8 cellular contexts compared by ENCODE assay signal in genomic region chr15:31338318-31338878, GRCh38. TPM values are rescaled to one million over a fixed set of nuclear protein-coding genes. Genes with fewer than 3 reads are reported as not detected.
A peak's percentile ranks its signal among the peaks of the same experiment; 100 is the strongest.
DNase-seq lines count a peak whose midpoint lies in the region; ATAC-seq and TF ChIP-seq lines count a peak whose summit lies in the region.

No MANE protein-coding gene starts in this region.

- no peaks in the 10 kb centered on the region for H3K4me1 ChIP-seq in endodermal cell (ENCODE audit: control insufficient read depth, insufficient read depth, low read length)

- H3K9me3 ChIP-seq in endodermal cell (ENCODE audit: control insufficient read depth, low read length) = no peaks in the 10 kb centered on the region

- H3K36me3 ChIP-seq in GM06990 (ENCODE audit: control insufficient read depth, insufficient read depth, low read length) (peaks cover 8% of the 10 kb centered on the region), endodermal cell (ENCODE audit: control insufficient read depth, insufficient read depth, low read length) (no peaks in the 10 kb centered on the region)

- peak overlapping the region; percentile 66 for H3K27ac Mint-ChIP-seq in endodermal cell
- H3K27ac Mint-ChIP-seq in progenitor cell of endocrine pancreas = peak overlapping the region; percentile 8

- H3K36me3 Mint-ChIP-seq in endodermal cell (ENCODE audit: low read depth) (no peaks in the 10 kb centered on the region), progenitor cell of endocrine pancreas (ENCODE audit: insufficient read depth) (no peaks in the 10 kb centered on the region)

- 90 to 92% methylated on average over 3 to 9 of the region's 9 CpGs for WGBS in endodermal cell (ENCODE audit: insufficient coverage in 1 of 2, insufficient read length in 1 of 2), 2 experiments

- no peaks in the 10 kb centered on the region for H3K27me3 ChIP-seq in GM06990 (replicated peaks; ENCODE audit: control insufficient read depth, insufficient read depth, low read length)
- H3K27me3 ChIP-seq in endodermal cell (ENCODE audit: control insufficient read depth, insufficient read depth, low read length, poor library complexity, severe bottlenecking) = no peaks in the 10 kb centered on the region

- ATAC-seq in GM21576 (IDR thresholded peaks at IDR 0.05; ENCODE audit: unreplicated experiment) = peak; percentile 35
- no peak for ATAC-seq in GM18519 (IDR thresholded peaks at IDR 0.05; ENCODE audit: low FRiP score, unreplicated experiment)

- DNase-seq in GM06990 (ENCODE audit: extremely low read depth, insufficient read length) (peak; percentile 68), NCI-H446 (lab: John Stamatoyannopoulos, UW) (peak; percentile 23 to 33), endodermal cell (no peak), progenitor cell of endocrine pancreas (ENCODE audit: low spot score, unreplicated experiment) (no peak), NCI-H128 (lab: John Stamatoyannopoulos, UW; ENCODE audit: unreplicated experiment) (no peak), NCI-H82 (lab: John Stamatoyannopoulos, UW) (no peak)

- peaks cover 9% of the 10 kb centered on the region for H3K4me1 Mint-ChIP-seq in endodermal cell
- H3K4me1 Mint-ChIP-seq in progenitor cell of endocrine pancreas (ENCODE audit: low read depth) = peaks cover 15% of the 10 kb centered on the region

- H3K27ac ChIP-seq in endodermal cell (ENCODE audit: low read depth, low read length) = no peak overlapping the region

- H3K4me3 ChIP-seq in GM06990 (replicated peaks; ENCODE audit: low read depth, low read length) = peak overlapping the region; percentile 10; the same call in 1 of the 2 replicates
- no peak overlapping the region for H3K4me3 ChIP-seq in endodermal cell (ENCODE audit: low read length)

- H3K9ac ChIP-seq in endodermal cell (ENCODE audit: extremely low read depth, low read length, poor library complexity, severe bottlenecking) = no peak overlapping the region

- TF ChIP-seq CTCF in GM06990 (IDR thresholded peaks at IDR 0.05; ENCODE audit: insufficient read depth, low read length, poor library complexity, severe bottlenecking) = no peak
- TF ChIP-seq CTCF in endodermal cell (conservative IDR thresholded peaks at IDR 0.05) = no peak
- no peak for TF ChIP-seq CTCF in progenitor cell of endocrine pancreas (IDR thresholded peaks at IDR 0.05; ENCODE audit: unreplicated experiment)

- no peak overlapping the region for H3K4me3 Mint-ChIP-seq in endodermal cell
- no peak overlapping the region for H3K4me3 Mint-ChIP-seq in progenitor cell of endocrine pancreas (ENCODE audit: low read depth)

- no peaks in the 10 kb centered on the region for H3K9me3 Mint-ChIP-seq in endodermal cell
- no peaks in the 10 kb centered on the region for H3K9me3 Mint-ChIP-seq in progenitor cell of endocrine pancreas (ENCODE audit: low read depth)

- H3K27me3 Mint-ChIP-seq in endodermal cell (ENCODE audit: insufficient read depth) (no peaks in the 10 kb centered on the region), progenitor cell of endocrine pancreas (no peaks in the 10 kb centered on the region)

RNA-seq across cellular contexts. Expression of gene KLF13, which starts 11.8 kb away (rescaled TPM):
- total RNA-seq in endodermal cell (10 to 100 TPM; 18.7 to 18.9 TPM), progenitor cell of endocrine pancreas (26.9 and 34.0 TPM in 2 replicates)
- 58.0 TPM for polyA plus RNA-seq in endodermal cell (2013, experiment 1 of 2)
- 51.5 TPM for polyA plus RNA-seq in endodermal cell (2013, experiment 2 of 2)

Comparison
In these comparisons a context has a peak if more than half of its experiments do, and no peak if none do; other contexts are left out.
1. DNase-seq: peak in GM06990 (single experiment) and NCI-H446 (2 of 2); none in endodermal cell (single experiment), progenitor cell of endocrine pancreas (single experiment), NCI-H128 (single experiment) and NCI-H82 (single experiment).